Comparison of ENCODE assay signal across 1 cellular context in genomic region chr17:82412535-82413520, GRCh38.
A peak's percentile ranks its signal among the peaks of the same experiment; 100 is the strongest.
TF ChIP-seq lines count a peak whose summit lies in the region.

No MANE protein-coding gene starts in this region.

TF ChIP-seq in HepG2, 621 proteins besides CTCF, POLR2A, EP300 and RAD21 (continued from another document and continues in another):
- TF ChIP-seq POGK (CRISPR knock-in tag; conservative IDR thresholded peaks at IDR 0.05) (no peak), ZNF788 (CRISPR knock-in tag; IDR thresholded peaks at IDR 0.05; ENCODE audit: borderline replicate concordance) (0 out of 2 replicates have a peak, but pooled peaks have one; percentile 34), KDM2A (CRISPR knock-in tag; IDR thresholded peaks at IDR 0.05; ENCODE audit: borderline replicate concordance, low read depth) (no peak), BCL6 (CRISPR knock-in tag; IDR thresholded peaks at IDR 0.05) (peak; percentile 56; the same call in 1 of the 2 replicates), KLF12 (CRISPR knock-in tag; IDR thresholded peaks at IDR 0.05; ENCODE audit: borderline replicate concordance) (no peak), ARID2 (CRISPR knock-in tag; IDR thresholded peaks at IDR 0.05; ENCODE audit: borderline replicate concordance) (no peak), PHF21A (CRISPR knock-in tag; IDR thresholded peaks at IDR 0.05) (peak; percentile 57; the same call in 1 of the 2 replicates), CREB3 (CRISPR knock-in tag; IDR thresholded peaks at IDR 0.05) (no peak), NR2F6 (IDR thresholded peaks at IDR 0.05) (peak; percentile 54; the same call in 1 of the 2 replicates), NR2F6 (CRISPR knock-in tag; IDR thresholded peaks at IDR 0.05) (peak; percentile 63; the same call in 1 of the 2 replicates), GABPB1 (CRISPR knock-in tag; IDR thresholded peaks at IDR 0.05) (no peak), HIVEP1 (CRISPR knock-in tag; IDR thresholded peaks at IDR 0.05) (no peak), POLR2AphosphoS5 (IDR thresholded peaks at IDR 0.05; ENCODE audit: low read depth, low read length) (no peak), ZNF572 (CRISPR knock-in tag; IDR thresholded peaks at IDR 0.05) (0 out of 2 replicates have a peak, but pooled peaks have one; percentile 69), SOX5 (CRISPR knock-in tag; IDR thresholded peaks at IDR 0.05; ENCODE audit: borderline replicate concordance) (peak; percentile 57; the same call in 1 of the 2 replicates), SMYD3 (CRISPR knock-in tag; IDR thresholded peaks at IDR 0.05) (no peak), ZSCAN20 (CRISPR knock-in tag; IDR thresholded peaks at IDR 0.05; ENCODE audit: borderline replicate concordance) (no peak), ZNF326 (CRISPR knock-in tag; IDR thresholded peaks at IDR 0.05; ENCODE audit: borderline replicate concordance) (no peak), ELF4 (CRISPR knock-in tag; IDR thresholded peaks at IDR 0.05; ENCODE audit: borderline replicate concordance) (no peak), KLF6 (CRISPR knock-in tag; IDR thresholded peaks at IDR 0.05) (no peak), PCBP1 (IDR thresholded peaks at IDR 0.05; ENCODE audit: borderline replicate concordance, low read depth, low read length) (peak; percentile 75; the same call in 1 of the 2 replicates), FOXP1 (IDR thresholded peaks at IDR 0.05) (no peak), FOXP1 (CRISPR knock-in tag; IDR thresholded peaks at IDR 0.05) (peak; percentile 33; the same call in 1 of the 2 replicates), RBAK (CRISPR knock-in tag; IDR thresholded peaks at IDR 0.05) (0 out of 2 replicates have a peak, but pooled peaks have one; percentile 31), ZNF557 (CRISPR knock-in tag; IDR thresholded peaks at IDR 0.05) (no peak), ZNF720 (CRISPR knock-in tag; IDR thresholded peaks at IDR 0.05) (no peak), ZSCAN9 (CRISPR knock-in tag; IDR thresholded peaks at IDR 0.05; ENCODE audit: borderline replicate concordance) (no peak), NFE2L1 (CRISPR knock-in tag; IDR thresholded peaks at IDR 0.05; ENCODE audit: borderline replicate concordance) (no peak), ZBTB39 (CRISPR knock-in tag; IDR thresholded peaks at IDR 0.05) (no peak), RARA (CRISPR knock-in tag; IDR thresholded peaks at IDR 0.05) (peak; percentile 59; the same call in 1 of the 2 replicates), KAT8 (CRISPR knock-in tag; IDR thresholded peaks at IDR 0.05) (peak; percentile 25; the same call in 1 of the 2 replicates), ZNF451 (CRISPR knock-in tag; IDR thresholded peaks at IDR 0.05) (no peak), IKZF1 (IDR thresholded peaks at IDR 0.05) (no peak), FOXO1 (CRISPR knock-in tag; IDR thresholded peaks at IDR 0.05) (peak; percentile 33; the same call in 1 of the 2 replicates), SP5 (CRISPR knock-in tag; IDR thresholded peaks at IDR 0.05; ENCODE audit: borderline replicate concordance, low read depth) (no peak; the same call in 1 of the 2 replicates), RXRB (CRISPR knock-in tag; IDR thresholded peaks at IDR 0.05; ENCODE audit: borderline replicate concordance) (peak; percentile 79), DMAP1 (CRISPR knock-in tag; IDR thresholded peaks at IDR 0.05) (no peak), HDAC2 (CRISPR knock-in tag; IDR thresholded peaks at IDR 0.05) (peak; percentile 71; the same call in 1 of the 2 replicates), AGO2 (optimal IDR thresholded peaks at IDR 0.05; ENCODE audit: low read depth, low read length) (no peak), NCOA2 (CRISPR knock-in tag; IDR thresholded peaks at IDR 0.05) (peak; percentile 35; the same call in 1 of the 2 replicates), ZNF441 (CRISPR knock-in tag; IDR thresholded peaks at IDR 0.05; ENCODE audit: borderline replicate concordance) (no peak), ZBTB7A (CRISPR knock-in tag; IDR thresholded peaks at IDR 0.05) (peak; percentile 50; the same call in 1 of the 2 replicates)
- TF ChIP-seq, protein P1, sequence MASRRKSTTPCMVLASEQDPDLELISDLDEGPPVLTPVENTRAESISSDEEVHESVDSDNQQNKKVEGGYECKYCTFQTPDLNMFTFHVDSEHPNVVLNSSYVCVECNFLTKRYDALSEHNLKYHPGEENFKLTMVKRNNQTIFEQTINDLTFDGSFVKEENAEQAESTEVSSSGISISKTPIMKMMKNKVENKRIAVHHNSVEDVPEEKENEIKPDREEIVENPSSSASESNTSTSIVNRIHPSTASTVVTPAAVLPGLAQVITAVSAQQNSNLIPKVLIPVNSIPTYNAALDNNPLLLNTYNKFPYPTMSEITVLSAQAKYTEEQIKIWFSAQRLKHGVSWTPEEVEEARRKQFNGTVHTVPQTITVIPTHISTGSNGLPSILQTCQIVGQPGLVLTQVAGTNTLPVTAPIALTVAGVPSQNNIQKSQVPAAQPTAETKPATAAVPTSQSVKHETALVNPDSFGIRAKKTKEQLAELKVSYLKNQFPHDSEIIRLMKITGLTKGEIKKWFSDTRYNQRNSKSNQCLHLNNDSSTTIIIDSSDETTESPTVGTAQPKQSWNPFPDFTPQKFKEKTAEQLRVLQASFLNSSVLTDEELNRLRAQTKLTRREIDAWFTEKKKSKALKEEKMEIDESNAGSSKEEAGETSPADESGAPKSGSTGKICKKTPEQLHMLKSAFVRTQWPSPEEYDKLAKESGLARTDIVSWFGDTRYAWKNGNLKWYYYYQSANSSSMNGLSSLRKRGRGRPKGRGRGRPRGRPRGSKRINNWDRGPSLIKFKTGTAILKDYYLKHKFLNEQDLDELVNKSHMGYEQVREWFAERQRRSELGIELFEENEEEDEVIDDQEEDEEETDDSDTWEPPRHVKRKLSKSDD (CRISPR knock-in tag; IDR thresholded peaks at IDR 0.05; ENCODE audit: low read depth), result no peak
- TF ChIP-seq, protein P2, sequence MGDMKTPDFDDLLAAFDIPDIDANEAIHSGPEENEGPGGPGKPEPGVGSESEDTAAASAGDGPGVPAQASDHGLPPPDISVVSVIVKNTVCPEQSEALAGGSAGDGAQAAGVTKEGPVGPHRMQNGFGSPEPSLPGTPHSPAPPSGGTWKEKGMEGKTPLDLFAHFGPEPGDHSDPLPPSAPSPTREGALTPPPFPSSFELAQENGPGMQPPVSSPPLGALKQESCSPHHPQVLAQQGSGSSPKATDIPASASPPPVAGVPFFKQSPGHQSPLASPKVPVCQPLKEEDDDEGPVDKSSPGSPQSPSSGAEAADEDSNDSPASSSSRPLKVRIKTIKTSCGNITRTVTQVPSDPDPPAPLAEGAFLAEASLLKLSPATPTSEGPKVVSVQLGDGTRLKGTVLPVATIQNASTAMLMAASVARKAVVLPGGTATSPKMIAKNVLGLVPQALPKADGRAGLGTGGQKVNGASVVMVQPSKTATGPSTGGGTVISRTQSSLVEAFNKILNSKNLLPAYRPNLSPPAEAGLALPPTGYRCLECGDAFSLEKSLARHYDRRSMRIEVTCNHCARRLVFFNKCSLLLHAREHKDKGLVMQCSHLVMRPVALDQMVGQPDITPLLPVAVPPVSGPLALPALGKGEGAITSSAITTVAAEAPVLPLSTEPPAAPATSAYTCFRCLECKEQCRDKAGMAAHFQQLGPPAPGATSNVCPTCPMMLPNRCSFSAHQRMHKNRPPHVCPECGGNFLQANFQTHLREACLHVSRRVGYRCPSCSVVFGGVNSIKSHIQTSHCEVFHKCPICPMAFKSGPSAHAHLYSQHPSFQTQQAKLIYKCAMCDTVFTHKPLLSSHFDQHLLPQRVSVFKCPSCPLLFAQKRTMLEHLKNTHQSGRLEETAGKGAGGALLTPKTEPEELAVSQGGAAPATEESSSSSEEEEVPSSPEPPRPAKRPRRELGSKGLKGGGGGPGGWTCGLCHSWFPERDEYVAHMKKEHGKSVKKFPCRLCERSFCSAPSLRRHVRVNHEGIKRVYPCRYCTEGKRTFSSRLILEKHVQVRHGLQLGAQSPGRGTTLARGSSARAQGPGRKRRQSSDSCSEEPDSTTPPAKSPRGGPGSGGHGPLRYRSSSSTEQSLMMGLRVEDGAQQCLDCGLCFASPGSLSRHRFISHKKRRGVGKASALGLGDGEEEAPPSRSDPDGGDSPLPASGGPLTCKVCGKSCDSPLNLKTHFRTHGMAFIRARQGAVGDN (CRISPR knock-in tag; IDR thresholded peaks at IDR 0.05), result peak; percentile 63
- TF ChIP-seq, protein P3, sequence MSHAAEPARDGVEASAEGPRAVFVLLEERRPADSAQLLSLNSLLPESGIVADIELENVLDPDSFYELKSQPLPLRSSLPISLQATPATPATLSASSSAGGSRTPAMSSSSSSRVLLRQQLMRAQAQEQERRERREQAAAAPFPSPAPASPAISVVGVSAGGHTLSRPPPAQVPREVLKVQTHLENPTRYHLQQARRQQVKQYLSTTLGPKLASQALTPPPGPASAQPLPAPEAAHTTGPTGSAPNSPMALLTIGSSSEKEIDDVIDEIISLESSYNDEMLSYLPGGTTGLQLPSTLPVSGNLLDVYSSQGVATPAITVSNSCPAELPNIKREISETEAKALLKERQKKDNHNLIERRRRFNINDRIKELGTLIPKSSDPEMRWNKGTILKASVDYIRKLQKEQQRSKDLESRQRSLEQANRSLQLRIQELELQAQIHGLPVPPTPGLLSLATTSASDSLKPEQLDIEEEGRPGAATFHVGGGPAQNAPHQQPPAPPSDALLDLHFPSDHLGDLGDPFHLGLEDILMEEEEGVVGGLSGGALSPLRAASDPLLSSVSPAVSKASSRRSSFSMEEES (CRISPR knock-in tag; IDR thresholded peaks at IDR 0.05), result peak; percentile 85
- TF ChIP-seq, protein P4, sequence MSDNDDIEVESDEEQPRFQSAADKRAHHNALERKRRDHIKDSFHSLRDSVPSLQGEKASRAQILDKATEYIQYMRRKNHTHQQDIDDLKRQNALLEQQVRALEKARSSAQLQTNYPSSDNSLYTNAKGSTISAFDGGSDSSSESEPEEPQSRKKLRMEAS (IDR thresholded peaks at IDR 0.05), result peak; percentile 44; the same call in 1 of the 2 replicates
- TF ChIP-seq, protein P5, sequence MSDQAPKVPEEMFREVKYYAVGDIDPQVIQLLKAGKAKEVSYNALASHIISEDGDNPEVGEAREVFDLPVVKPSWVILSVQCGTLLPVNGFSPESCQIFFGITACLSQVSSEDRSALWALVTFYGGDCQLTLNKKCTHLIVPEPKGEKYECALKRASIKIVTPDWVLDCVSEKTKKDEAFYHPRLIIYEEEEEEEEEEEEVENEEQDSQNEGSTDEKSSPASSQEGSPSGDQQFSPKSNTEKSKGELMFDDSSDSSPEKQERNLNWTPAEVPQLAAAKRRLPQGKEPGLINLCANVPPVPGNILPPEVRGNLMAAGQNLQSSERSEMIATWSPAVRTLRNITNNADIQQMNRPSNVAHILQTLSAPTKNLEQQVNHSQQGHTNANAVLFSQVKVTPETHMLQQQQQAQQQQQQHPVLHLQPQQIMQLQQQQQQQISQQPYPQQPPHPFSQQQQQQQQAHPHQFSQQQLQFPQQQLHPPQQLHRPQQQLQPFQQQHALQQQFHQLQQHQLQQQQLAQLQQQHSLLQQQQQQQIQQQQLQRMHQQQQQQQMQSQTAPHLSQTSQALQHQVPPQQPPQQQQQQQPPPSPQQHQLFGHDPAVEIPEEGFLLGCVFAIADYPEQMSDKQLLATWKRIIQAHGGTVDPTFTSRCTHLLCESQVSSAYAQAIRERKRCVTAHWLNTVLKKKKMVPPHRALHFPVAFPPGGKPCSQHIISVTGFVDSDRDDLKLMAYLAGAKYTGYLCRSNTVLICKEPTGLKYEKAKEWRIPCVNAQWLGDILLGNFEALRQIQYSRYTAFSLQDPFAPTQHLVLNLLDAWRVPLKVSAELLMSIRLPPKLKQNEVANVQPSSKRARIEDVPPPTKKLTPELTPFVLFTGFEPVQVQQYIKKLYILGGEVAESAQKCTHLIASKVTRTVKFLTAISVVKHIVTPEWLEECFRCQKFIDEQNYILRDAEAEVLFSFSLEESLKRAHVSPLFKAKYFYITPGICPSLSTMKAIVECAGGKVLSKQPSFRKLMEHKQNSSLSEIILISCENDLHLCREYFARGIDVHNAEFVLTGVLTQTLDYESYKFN (CRISPR knock-in tag; conservative IDR thresholded peaks at IDR 0.05), result peak; percentile 65
- TF ChIP-seq, protein P6, sequence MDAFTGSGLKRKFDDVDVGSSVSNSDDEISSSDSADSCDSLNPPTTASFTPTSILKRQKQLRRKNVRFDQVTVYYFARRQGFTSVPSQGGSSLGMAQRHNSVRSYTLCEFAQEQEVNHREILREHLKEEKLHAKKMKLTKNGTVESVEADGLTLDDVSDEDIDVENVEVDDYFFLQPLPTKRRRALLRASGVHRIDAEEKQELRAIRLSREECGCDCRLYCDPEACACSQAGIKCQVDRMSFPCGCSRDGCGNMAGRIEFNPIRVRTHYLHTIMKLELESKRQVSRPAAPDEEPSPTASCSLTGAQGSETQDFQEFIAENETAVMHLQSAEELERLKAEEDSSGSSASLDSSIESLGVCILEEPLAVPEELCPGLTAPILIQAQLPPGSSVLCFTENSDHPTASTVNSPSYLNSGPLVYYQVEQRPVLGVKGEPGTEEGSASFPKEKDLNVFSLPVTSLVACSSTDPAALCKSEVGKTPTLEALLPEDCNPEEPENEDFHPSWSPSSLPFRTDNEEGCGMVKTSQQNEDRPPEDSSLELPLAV (CRISPR knock-in tag; conservative IDR thresholded peaks at IDR 0.05; ENCODE audit: low read depth), result no peak
